17 cellular contexts compared by ENCODE assay signal in the genomic region with DNA sequence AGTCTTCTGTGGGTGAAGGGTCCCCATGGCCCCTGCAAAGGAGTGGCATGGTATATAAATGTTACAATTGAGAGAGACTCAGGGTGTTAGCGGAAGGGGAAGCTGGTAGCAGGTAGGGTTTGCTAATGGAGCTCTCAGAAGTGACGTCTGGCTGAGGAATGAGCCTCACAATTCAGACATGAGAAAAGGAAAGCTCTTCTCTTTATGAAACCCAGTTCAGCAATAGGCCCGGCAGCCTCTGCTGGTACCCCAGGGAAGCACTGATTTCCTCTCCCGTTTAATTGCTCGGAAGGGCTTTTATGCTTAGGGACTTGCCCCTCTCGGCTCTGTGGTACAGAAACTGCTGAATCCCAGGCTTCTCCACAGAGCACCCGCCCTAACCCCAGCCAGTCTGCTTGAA. TPM values are rescaled to one million over a fixed set of nuclear protein-coding genes. Genes with fewer than 3 reads are reported as not detected.
DNase-seq lines count a peak whose midpoint lies in the region; ATAC-seq and TF ChIP-seq lines count a peak whose summit lies in the region.
"Had no signal": no experiment of that assay in that cellular context is flagged by ENCODE, and none has a peak within 500 bp of the region (broad histone marks: within the 10 kb centered on the region; RNA-seq: fewer than 3 reads in every experiment).

No MANE protein-coding gene starts in this region.

- H3K36me3 ChIP-seq in BLaER1 treated with 17β-estradiol and CSF1 and Interleukin-3, amounts not matched to agents 10 nM and 100 nM, result no peaks in the 10 kb centered on the region
- no peaks in the 10 kb centered on the region for H3K36me3 ChIP-seq in IMR-90 (ENCODE audit: control insufficient read depth, insufficient read depth, low read length)
- H3K36me3 ChIP-seq in esophagus (ENCODE audit: control insufficient read depth in 2 of 2, insufficient read depth in 2 of 2, low read length in 1 of 2), result no peaks in the 10 kb centered on the region
- no peaks in the 10 kb centered on the region for H3K36me3 ChIP-seq in osteoblast (ENCODE audit: insufficient read depth, low read length)

- in situ Hi-C loops in IMR-90 (cut with MboI; ENCODE audit: low sequenced_read_pairs), result no loop called here

- no peak overlapping the region for H3K56ac ChIP-seq in IMR-90 (ENCODE audit: extremely low read depth, insufficient read depth, low read length)

- peak overlapping the region in 10 of 11 experiments; percentile 8 to 90 (median 82); a peak in 17 of 22 replicates for H3K4me2 ChIP-seq in BLaER1 treated with 17β-estradiol and CSF1 and Interleukin-3, amounts not matched to agents 10 nM and 100 nM
- H3K4me2 ChIP-seq in IMR-90 (ENCODE audit: low read depth, low read length), result no peak overlapping the region
- no peak overlapping the region for H3K4me2 ChIP-seq in osteoblast (ENCODE audit: insufficient read depth, low read length)

- H2BK20ac ChIP-seq in IMR-90 (ENCODE audit: low read depth, low read length), result peak overlapping the region; percentile 86

- dilution Hi-C loops in IMR-90 (cut with HindIII; ENCODE audit: low sequenced_read_pairs, unreplicated experiment), result no loop called here

- intact Hi-C loops in IMR-90 (cut with micrococcal nuclease), result no loop called here

- H2BK120ac ChIP-seq in IMR-90 (ENCODE audit: low read depth, low read length), result peak overlapping the region; percentile 79

- H3K4ac ChIP-seq in IMR-90 (ENCODE audit: low read depth, low read length), result peak overlapping the region; percentile 41

- no peaks in the 10 kb centered on the region for H3K79me2 ChIP-seq in osteoblast (ENCODE audit: insufficient read depth, low read length)

- H3K23ac ChIP-seq in IMR-90 (ENCODE audit: low read depth, low read length), result no peak overlapping the region

- 0 out of 2 replicates have a peak overlapping the region, but pooled peaks have one; percentile 25 for H3K18ac ChIP-seq in IMR-90 (ENCODE audit: low read depth, low read length)

- H3K27ac ChIP-seq in BLaER1 treated with 17β-estradiol and CSF1 and Interleukin-3, amounts not matched to agents 10 nM and 100 nM, result no peak overlapping the region
- no peak overlapping the region for H3K27ac ChIP-seq in IMR-90 (ENCODE audit: insufficient read depth, low read length)
- H3K27ac ChIP-seq in esophagus (ENCODE audit: low read depth in 2 of 2, low read length in 1 of 2), result peak overlapping the region; percentile 37 to 50
- peak overlapping the region; percentile 27 for H3K27ac ChIP-seq in osteoblast (ENCODE audit: low read depth, low read length)
- H3K27ac ChIP-seq: testis had no signal

- TF ChIP-seq RAD21 in IMR-90 (IDR thresholded peaks at IDR 0.05; ENCODE audit: low read length), result no peak

- CTCF ChIA-PET in IMR-90 (lab: Yijun Ruan, JAX), result no interaction called here

- peaks cover 0 to 16% (median 0%) of the 10 kb centered on the region in 11 experiments; a peak in 7 of 22 replicates for H3K27me3 ChIP-seq in BLaER1 treated with 17β-estradiol and CSF1 and Interleukin-3, amounts not matched to agents 10 nM and 100 nM
- H3K27me3 ChIP-seq in IMR-90 (ENCODE audit: control insufficient read depth, insufficient read depth, low read length), result peaks cover 2% of the 10 kb centered on the region; the same call in 1 of the 2 replicates
- no peaks in the 10 kb centered on the region for H3K27me3 ChIP-seq in esophagus (ENCODE audit: control insufficient read depth in 1 of 2, insufficient read depth in 2 of 2, low read length in 2 of 2)
- H3K27me3 ChIP-seq in osteoblast (ENCODE audit: insufficient read depth, low read length), result no peaks in the 10 kb centered on the region
- H3K27me3 ChIP-seq: testis had no signal

- peak overlapping the region; percentile 81; the same call in 1 of the 2 replicates for H2AK5ac ChIP-seq in IMR-90 (ENCODE audit: low read depth, low read length)

- TF ChIP-seq POLR2A in IMR-90 (IDR thresholded peaks at IDR 0.05; ENCODE audit: low read depth, low read length), result no peak

- H2AFZ ChIP-seq in IMR-90 (replicated peaks; ENCODE audit: low read length, poor library complexity) (no peak overlapping the region), osteoblast (ENCODE audit: low read length) (no peak overlapping the region)

- H4K20me1 ChIP-seq in BLaER1 treated with 17β-estradiol and CSF1 and Interleukin-3, amounts not matched to agents 10 nM and 100 nM, result peaks cover 0 to 9% (median 0%) of the 10 kb centered on the region in 11 experiments; a peak in 3 of 22 replicates
- H4K20me1 ChIP-seq in IMR-90 (ENCODE audit: insufficient read depth, low read length), result no peaks in the 10 kb centered on the region; the same call in 1 of the 2 replicates
- no peaks in the 10 kb centered on the region for H4K20me1 ChIP-seq in osteoblast (ENCODE audit: insufficient read depth, low read length)

- H3K79me1 ChIP-seq in IMR-90 (ENCODE audit: low read depth in 1 of 2, low read length in 2 of 2), result peaks cover 0 to 12% of the 10 kb centered on the region in 2 experiments; a peak in 2 of 4 replicates

- TF ChIP-seq CTCF in IMR-90 (conservative IDR thresholded peaks at IDR 0.05; ENCODE audit: low read depth, low read length) (0 out of 2 replicates have a peak, but pooled peaks have one; percentile 16), osteoblast (IDR thresholded peaks at IDR 0.05; ENCODE audit: extremely low read depth, low read depth, low read length) (peak; percentile 13)

- peaks cover 0 to 9% (median 5%) of the 10 kb centered on the region in 11 experiments; a peak in 14 of 22 replicates for H3K9me3 ChIP-seq in BLaER1 treated with 17β-estradiol and CSF1 and Interleukin-3, amounts not matched to agents 10 nM and 100 nM (replicated peaks in 1 of 11)
- H3K9me3 ChIP-seq in IMR-90 (ENCODE audit: control insufficient read depth, insufficient read depth, low read length), result no peaks in the 10 kb centered on the region
- no peaks in the 10 kb centered on the region for H3K9me3 ChIP-seq in esophagus (ENCODE audit: control insufficient read depth in 2 of 2, insufficient read depth in 1 of 2, low read depth in 1 of 2, low read length in 1 of 2)
- H3K9me3 ChIP-seq in osteoblast (ENCODE audit: low read depth, low read length), result no peaks in the 10 kb centered on the region
- H3K9me3 ChIP-seq: mucosa of descending colon, testis had no signal

- POLR2A ChIA-PET in IMR-90 (lab: Charles Lee; ENCODE audit: unreplicated experiment), result no interaction called here

- H2AK9ac ChIP-seq in IMR-90 (replicated peaks; ENCODE audit: low read depth, low read length, poor library complexity), result peak overlapping the region; percentile 5

- H4K91ac ChIP-seq in IMR-90 (ENCODE audit: insufficient read depth, low read depth, low read length), result peak overlapping the region; percentile 66

- DNase-seq in IMR-90 (no peak), osteoblast (ENCODE audit: insufficient read length, low spot score, missing footprints) (peak; percentile 3), GOT3 (lab: John Stamatoyannopoulos, UW) (no peak), NCI-H1048 (lab: John Stamatoyannopoulos, UW) (no peak)
- DNase-seq: Karpas-422; mucosa of descending colon; NCI-H1092; NCI-H524; Right ventricle myocardium superior; stimulated activated CD4-positive, alpha-beta T cell treated with anti-CD3 and anti-CD28 coated beads, Interleukin-4, amount 100 ng/mL, for 1 hour; T-cell; testis had no signal

- peaks cover 22% of the 10 kb centered on the region for H3K9me1 ChIP-seq in IMR-90 (ENCODE audit: insufficient read depth, low read length)

- ATAC-seq in IMR-90 (ENCODE audit: low read depth) (no peak), HG02759 (IDR thresholded peaks at IDR 0.05; ENCODE audit: unreplicated experiment) (no peak), HG03175 (IDR thresholded peaks at IDR 0.05; ENCODE audit: unreplicated experiment) (no peak)
- ATAC-seq: left lobe of liver, T-cell had no signal

- no peak overlapping the region; the same call in 1 of the 2 replicates for H3K14ac ChIP-seq in IMR-90 (replicated peaks; ENCODE audit: low read depth, low read length)

- no peak overlapping the region for H3K9ac ChIP-seq in BLaER1 treated with 17β-estradiol and CSF1 and Interleukin-3, amounts not matched to agents 10 nM and 100 nM
- H3K9ac ChIP-seq in IMR-90 (ENCODE audit: low read depth, low read length), result no peak overlapping the region

- H3K4me3 ChIP-seq in BLaER1 treated with 17β-estradiol and CSF1 and Interleukin-3, amounts not matched to agents 10 nM and 100 nM, result no peak overlapping the region
- H3K4me3 ChIP-seq in IMR-90 (ENCODE audit: insufficient read depth, low read depth, low read length), result no peak overlapping the region
- no peak overlapping the region for H3K4me3 ChIP-seq in esophagus (ENCODE audit: low read depth in 1 of 2, low read length in 2 of 2)
- no peak overlapping the region for H3K4me3 ChIP-seq in osteoblast (ENCODE audit: insufficient read depth, low read length)
- H3K4me3 ChIP-seq: mucosa of descending colon, testis had no signal

- no TSS peak for BruUV-seq in IMR-90 (replicated peaks; lab: Mats Ljungman, UMichigan)

- 0 out of 3 replicates have a peak overlapping the region, but pooled peaks have one; percentile 25 for H2BK15ac ChIP-seq in IMR-90 (ENCODE audit: low read depth, low read length)

- peak overlapping the region; percentile 60 for H4K5ac ChIP-seq in IMR-90 (ENCODE audit: low read depth, low read length)

- WGBS in IMR-90 (ENCODE audit: extremely low coverage in 2 of 2, insufficient read length in 1 of 2), 2 experiments, result 100% methylated on average over 4 of the region's 7 CpGs; no CpG with 5 or more reads in 1 of the 2 experiments
- WGBS in esophagus, 2 donors, result 77 to 83% methylated on average over 7 of the region's 7 CpGs

- peaks cover 38 to 77% (median 52%) of the 10 kb centered on the region in 10 experiments for H3K4me1 ChIP-seq in BLaER1 treated with 17β-estradiol and CSF1 and Interleukin-3, amounts not matched to agents 10 nM and 100 nM
- H3K4me1 ChIP-seq in IMR-90 (ENCODE audit: control insufficient read depth, insufficient read depth, low read length) (peaks cover 20% of the 10 kb centered on the region), esophagus (ENCODE audit: control insufficient read depth in 2 of 2, insufficient read depth in 2 of 2, low read length in 1 of 2) (peaks cover 5 to 16% of the 10 kb centered on the region in 2 donors), osteoblast (ENCODE audit: insufficient read depth, low read length) (peaks cover 28% of the 10 kb centered on the region)
- H3K4me1 ChIP-seq: testis had no signal

- peak overlapping the region in 1 of 2 experiments; percentile 29; a peak in 1 of 4 replicates for H4K8ac ChIP-seq in IMR-90 (ENCODE audit: low read depth in 2 of 2, low read length in 2 of 2)

- H2BK5ac ChIP-seq in IMR-90 (ENCODE audit: low read depth, low read length, poor library complexity, severe bottlenecking), result peak overlapping the region; percentile 48

TF ChIP-seq in IMR-90, 13 proteins besides CTCF, POLR2A, EP300 and RAD21:
- TF ChIP-seq RCOR1 (IDR thresholded peaks at IDR 0.05; ENCODE audit: insufficient replicate concordance, low read length), result no peak
- no peak for TF ChIP-seq FOS (IDR thresholded peaks at IDR 0.05; ENCODE audit: low read depth, low read length)

RNA-seq across cellular contexts. Expression of gene AFAP1, which starts 19.4 kb away (rescaled TPM):
- total RNA-seq in IMR-90 (2012; rRNA removed), result 48.2 and 60.3 TPM in 2 replicates
- polyA plus RNA-seq in IMR-90 (2012; rRNA removed), result 73.1 and 80.9 TPM in 2 replicates
- polyA plus RNA-seq in IMR-90 (2012; cell fraction: cytosol; rRNA removed), result 67.3 and 67.7 TPM in 2 replicates
- 116 and 173 TPM in 2 replicates for polyA plus RNA-seq in IMR-90 (2012; cell fraction: nucleus; rRNA removed; ENCODE audit: low replicate concordance)
- polyA plus RNA-seq in esophagus, result 1 to 10 TPM; 2.0 to 4.0 TPM
- total RNA-seq in osteoblast, result 101 and 106 TPM in 2 replicates

Comparison
In these comparisons a context has a peak if more than half of its experiments do, and no peak if none do; other contexts are left out.
1. H3K27ac ChIP-seq: peak in esophagus (2 of 2) and osteoblast (single experiment); none in BLaER1 treated with 17β-estradiol and CSF1 and Interleukin-3, amounts not matched to agents 10 nM and 100 nM (0 of 11) and IMR-90 (single experiment).
2. H3K4me2 ChIP-seq: peak in BLaER1 treated with 17β-estradiol and CSF1 and Interleukin-3, amounts not matched to agents 10 nM and 100 nM (10 of 11); none in IMR-90 (single experiment) and osteoblast (single experiment).